ENCODE assay signal across 1 cellular context in the genomic region with DNA sequence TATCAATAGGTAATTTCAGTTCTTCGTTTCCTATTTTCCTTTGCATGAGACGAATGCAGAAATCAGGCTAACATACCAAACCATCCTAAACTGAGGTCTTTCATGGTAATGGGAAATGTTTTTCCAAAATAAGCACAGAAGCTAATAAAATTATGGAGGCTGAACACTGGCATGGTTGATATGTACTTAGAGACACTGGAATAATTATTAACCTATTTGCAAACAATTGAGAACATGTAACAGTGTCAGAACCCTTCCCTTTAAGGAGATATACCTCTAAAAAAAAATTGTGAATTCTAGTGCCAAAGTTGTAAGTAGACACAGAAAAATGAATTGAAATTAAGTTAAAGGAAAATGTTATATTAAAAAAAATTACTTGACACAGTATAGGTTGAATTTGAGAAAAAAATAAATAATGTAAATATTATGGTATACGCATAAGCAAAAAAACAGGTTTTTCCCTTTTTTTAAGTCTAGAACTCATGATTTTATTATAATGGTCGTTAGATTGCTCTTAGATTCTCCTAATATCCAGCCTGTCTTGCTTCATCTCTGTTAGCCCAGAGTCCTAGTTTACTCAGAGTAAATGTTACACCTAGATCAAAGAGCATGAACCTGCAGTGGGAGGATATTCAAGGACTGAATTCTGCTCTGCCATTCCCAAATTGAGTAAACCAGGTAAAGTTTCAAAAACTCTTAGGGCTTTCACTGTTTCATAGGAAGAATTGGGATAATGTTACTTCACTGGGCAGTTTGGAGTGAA.
TF ChIP-seq lines count a peak whose summit lies in the region.

No MANE protein-coding gene starts in this region.

TF ChIP-seq in HepG2, 621 proteins besides CTCF, POLR2A, EP300 and RAD21 (continued from another document and continues in another):
- TF ChIP-seq, protein P1, sequence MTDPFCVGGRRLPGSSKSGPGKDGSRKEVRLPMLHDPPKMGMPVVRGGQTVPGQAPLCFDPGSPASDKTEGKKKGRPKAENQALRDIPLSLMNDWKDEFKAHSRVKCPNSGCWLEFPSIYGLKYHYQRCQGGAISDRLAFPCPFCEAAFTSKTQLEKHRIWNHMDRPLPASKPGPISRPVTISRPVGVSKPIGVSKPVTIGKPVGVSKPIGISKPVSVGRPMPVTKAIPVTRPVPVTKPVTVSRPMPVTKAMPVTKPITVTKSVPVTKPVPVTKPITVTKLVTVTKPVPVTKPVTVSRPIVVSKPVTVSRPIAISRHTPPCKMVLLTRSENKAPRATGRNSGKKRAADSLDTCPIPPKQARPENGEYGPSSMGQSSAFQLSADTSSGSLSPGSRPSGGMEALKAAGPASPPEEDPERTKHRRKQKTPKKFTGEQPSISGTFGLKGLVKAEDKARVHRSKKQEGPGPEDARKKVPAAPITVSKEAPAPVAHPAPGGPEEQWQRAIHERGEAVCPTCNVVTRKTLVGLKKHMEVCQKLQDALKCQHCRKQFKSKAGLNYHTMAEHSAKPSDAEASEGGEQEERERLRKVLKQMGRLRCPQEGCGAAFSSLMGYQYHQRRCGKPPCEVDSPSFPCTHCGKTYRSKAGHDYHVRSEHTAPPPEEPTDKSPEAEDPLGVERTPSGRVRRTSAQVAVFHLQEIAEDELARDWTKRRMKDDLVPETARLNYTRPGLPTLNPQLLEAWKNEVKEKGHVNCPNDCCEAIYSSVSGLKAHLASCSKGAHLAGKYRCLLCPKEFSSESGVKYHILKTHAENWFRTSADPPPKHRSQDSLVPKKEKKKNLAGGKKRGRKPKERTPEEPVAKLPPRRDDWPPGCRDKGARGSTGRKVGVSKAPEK (CRISPR knock-in tag; IDR thresholded peaks at IDR 0.05; ENCODE audit: borderline replicate concordance): no peak
- TF ChIP-seq, protein P2, sequence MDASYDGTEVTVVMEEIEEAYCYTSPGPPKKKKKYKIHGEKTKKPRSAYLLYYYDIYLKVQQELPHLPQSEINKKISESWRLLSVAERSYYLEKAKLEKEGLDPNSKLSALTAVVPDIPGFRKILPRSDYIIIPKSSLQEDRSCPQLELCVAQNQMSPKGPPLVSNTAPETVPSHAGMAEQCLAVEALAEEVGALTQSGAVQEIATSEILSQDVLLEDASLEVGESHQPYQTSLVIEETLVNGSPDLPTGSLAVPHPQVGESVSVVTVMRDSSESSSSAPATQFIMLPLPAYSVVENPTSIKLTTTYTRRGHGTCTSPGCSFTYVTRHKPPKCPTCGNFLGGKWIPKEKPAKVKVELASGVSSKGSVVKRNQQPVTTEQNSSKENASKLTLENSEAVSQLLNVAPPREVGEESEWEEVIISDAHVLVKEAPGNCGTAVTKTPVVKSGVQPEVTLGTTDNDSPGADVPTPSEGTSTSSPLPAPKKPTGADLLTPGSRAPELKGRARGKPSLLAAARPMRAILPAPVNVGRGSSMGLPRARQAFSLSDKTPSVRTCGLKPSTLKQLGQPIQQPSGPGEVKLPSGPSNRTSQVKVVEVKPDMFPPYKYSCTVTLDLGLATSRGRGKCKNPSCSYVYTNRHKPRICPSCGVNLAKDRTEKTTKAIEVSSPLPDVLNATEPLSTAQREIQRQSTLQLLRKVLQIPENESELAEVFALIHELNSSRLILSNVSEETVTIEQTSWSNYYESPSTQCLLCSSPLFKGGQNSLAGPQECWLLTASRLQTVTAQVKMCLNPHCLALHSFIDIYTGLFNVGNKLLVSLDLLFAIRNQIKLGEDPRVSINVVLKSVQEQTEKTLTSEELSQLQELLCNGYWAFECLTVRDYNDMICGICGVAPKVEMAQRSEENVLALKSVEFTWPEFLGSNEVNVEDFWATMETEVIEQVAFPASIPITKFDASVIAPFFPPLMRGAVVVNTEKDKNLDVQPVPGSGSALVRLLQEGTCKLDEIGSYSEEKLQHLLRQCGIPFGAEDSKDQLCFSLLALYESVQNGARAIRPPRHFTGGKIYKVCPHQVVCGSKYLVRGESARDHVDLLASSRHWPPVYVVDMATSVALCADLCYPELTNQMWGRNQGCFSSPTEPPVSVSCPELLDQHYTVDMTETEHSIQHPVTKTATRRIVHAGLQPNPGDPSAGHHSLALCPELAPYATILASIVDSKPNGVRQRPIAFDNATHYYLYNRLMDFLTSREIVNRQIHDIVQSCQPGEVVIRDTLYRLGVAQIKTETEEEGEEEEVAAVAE (CRISPR knock-in tag; IDR thresholded peaks at IDR 0.05; ENCODE audit: borderline replicate concordance): peak; percentile 85; the same call in 1 of the 2 replicates
- TF ChIP-seq ZNF619 (CRISPR knock-in tag; IDR thresholded peaks at IDR 0.05) (no peak), ZSCAN21 (CRISPR knock-in tag; IDR thresholded peaks at IDR 0.05; ENCODE audit: borderline replicate concordance) (0 out of 2 replicates have a peak, but pooled peaks have one; percentile 37), ZNF33B (CRISPR knock-in tag; IDR thresholded peaks at IDR 0.05) (no peak), MBD4 (IDR thresholded peaks at IDR 0.05; ENCODE audit: borderline replicate concordance, low read length) (peak; percentile 92; the same call in 1 of the 2 replicates), ZFY (CRISPR knock-in tag; IDR thresholded peaks at IDR 0.05) (no peak), NR2C2 (CRISPR knock-in tag; IDR thresholded peaks at IDR 0.05; ENCODE audit: borderline replicate concordance) (peak; percentile 73; the same call in 1 of the 2 replicates), DMAP1 (CRISPR knock-in tag; IDR thresholded peaks at IDR 0.05) (no peak; the same call in 1 of the 2 replicates), ZNF431 (CRISPR knock-in tag; IDR thresholded peaks at IDR 0.05; ENCODE audit: borderline replicate concordance, low read depth) (no peak; the same call in 1 of the 2 replicates), ZNF33A (CRISPR knock-in tag; IDR thresholded peaks at IDR 0.05; ENCODE audit: borderline replicate concordance) (no peak; the same call in 1 of the 2 replicates), HNRNPUL1 (IDR thresholded peaks at IDR 0.05; ENCODE audit: low read depth, low read length) (no peak; the same call in none of the 2 replicates), ZNF124 (CRISPR knock-in tag; IDR thresholded peaks at IDR 0.05) (peak; percentile 32; the same call in 1 of the 2 replicates), ZMAT3 (CRISPR knock-in tag; conservative IDR thresholded peaks at IDR 0.05) (peak; percentile 39; the same call in 1 of the 2 replicates), RBM39 (IDR thresholded peaks at IDR 0.05; ENCODE audit: low read depth, low read length, poor library complexity, severe bottlenecking) (no peak), MIXL1 (CRISPR knock-in tag; IDR thresholded peaks at IDR 0.05) (peak; percentile 93; the same call in 1 of the 2 replicates), TBX2 (CRISPR knock-in tag; IDR thresholded peaks at IDR 0.05; ENCODE audit: borderline replicate concordance) (peak; percentile 92), MAZ (IDR thresholded peaks at IDR 0.05; ENCODE audit: borderline replicate concordance, low read depth, low read length) (no peak), MAZ (CRISPR knock-in tag; IDR thresholded peaks at IDR 0.05; ENCODE audit: low read depth) (no peak), CEBPB (IDR thresholded peaks at IDR 0.05; ENCODE audit: borderline replicate concordance, low read depth, low read length) (peak; percentile 97), HNF4A (CRISPR knock-in tag; IDR thresholded peaks at IDR 0.05) (peak; percentile 99), ZZZ3 (CRISPR knock-in tag; IDR thresholded peaks at IDR 0.05; ENCODE audit: borderline replicate concordance) (no peak), ZNF720 (CRISPR knock-in tag; IDR thresholded peaks at IDR 0.05) (no peak), CBX2 (IDR thresholded peaks at IDR 0.05; ENCODE audit: low read depth, low read length) (no peak), CBX2 (CRISPR knock-in tag; IDR thresholded peaks at IDR 0.05; ENCODE audit: low read depth) (no peak), SIX4 (CRISPR knock-in tag; IDR thresholded peaks at IDR 0.05) (peak; percentile 88), SP4 (CRISPR knock-in tag; IDR thresholded peaks at IDR 0.05) (no peak), NFE2L2 (IDR thresholded peaks at IDR 0.05; ENCODE audit: low read length) (no peak), ZFX (CRISPR knock-in tag; IDR thresholded peaks at IDR 0.05; ENCODE audit: low read depth) (no peak; the same call in 1 of the 2 replicates), KAT7 (CRISPR knock-in tag; IDR thresholded peaks at IDR 0.05; ENCODE audit: borderline replicate concordance) (0 out of 2 replicates have a peak, but pooled peaks have one; percentile 34), ZNF772 (CRISPR knock-in tag; IDR thresholded peaks at IDR 0.05) (no peak)
- TF ChIP-seq, protein P3, sequence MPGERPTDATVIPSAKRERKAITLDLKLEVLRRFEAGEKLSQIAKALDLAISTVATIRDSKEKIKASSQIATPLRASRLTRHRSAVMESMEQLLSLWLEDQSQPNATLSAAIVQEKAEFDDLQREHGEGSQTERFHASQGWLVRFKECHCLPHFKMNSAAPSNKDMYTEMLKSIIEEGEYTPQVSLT (CRISPR knock-in tag; IDR thresholded peaks at IDR 0.05; ENCODE audit: borderline replicate concordance, low read depth): no peak
- TF ChIP-seq, protein P4, sequence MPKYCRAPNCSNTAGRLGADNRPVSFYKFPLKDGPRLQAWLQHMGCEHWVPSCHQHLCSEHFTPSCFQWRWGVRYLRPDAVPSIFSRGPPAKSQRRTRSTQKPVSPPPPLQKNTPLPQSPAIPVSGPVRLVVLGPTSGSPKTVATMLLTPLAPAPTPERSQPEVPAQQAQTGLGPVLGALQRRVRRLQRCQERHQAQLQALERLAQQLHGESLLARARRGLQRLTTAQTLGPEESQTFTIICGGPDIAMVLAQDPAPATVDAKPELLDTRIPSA (CRISPR knock-in tag; IDR thresholded peaks at IDR 0.05; ENCODE audit: borderline replicate concordance): no peak
- TF ChIP-seq, protein P5, sequence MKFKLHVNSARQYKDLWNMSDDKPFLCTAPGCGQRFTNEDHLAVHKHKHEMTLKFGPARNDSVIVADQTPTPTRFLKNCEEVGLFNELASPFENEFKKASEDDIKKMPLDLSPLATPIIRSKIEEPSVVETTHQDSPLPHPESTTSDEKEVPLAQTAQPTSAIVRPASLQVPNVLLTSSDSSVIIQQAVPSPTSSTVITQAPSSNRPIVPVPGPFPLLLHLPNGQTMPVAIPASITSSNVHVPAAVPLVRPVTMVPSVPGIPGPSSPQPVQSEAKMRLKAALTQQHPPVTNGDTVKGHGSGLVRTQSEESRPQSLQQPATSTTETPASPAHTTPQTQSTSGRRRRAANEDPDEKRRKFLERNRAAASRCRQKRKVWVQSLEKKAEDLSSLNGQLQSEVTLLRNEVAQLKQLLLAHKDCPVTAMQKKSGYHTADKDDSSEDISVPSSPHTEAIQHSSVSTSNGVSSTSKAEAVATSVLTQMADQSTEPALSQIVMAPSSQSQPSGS (CRISPR knock-in tag; IDR thresholded peaks at IDR 0.05): peak; percentile 80
- TF ChIP-seq, protein P6, sequence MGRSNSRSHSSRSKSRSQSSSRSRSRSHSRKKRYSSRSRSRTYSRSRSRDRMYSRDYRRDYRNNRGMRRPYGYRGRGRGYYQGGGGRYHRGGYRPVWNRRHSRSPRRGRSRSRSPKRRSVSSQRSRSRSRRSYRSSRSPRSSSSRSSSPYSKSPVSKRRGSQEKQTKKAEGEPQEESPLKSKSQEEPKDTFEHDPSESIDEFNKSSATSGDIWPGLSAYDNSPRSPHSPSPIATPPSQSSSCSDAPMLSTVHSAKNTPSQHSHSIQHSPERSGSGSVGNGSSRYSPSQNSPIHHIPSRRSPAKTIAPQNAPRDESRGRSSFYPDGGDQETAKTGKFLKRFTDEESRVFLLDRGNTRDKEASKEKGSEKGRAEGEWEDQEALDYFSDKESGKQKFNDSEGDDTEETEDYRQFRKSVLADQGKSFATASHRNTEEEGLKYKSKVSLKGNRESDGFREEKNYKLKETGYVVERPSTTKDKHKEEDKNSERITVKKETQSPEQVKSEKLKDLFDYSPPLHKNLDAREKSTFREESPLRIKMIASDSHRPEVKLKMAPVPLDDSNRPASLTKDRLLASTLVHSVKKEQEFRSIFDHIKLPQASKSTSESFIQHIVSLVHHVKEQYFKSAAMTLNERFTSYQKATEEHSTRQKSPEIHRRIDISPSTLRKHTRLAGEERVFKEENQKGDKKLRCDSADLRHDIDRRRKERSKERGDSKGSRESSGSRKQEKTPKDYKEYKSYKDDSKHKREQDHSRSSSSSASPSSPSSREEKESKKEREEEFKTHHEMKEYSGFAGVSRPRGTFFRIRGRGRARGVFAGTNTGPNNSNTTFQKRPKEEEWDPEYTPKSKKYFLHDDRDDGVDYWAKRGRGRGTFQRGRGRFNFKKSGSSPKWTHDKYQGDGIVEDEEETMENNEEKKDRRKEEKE (IDR thresholded peaks at IDR 0.05): no peak
- TF ChIP-seq, protein P7, sequence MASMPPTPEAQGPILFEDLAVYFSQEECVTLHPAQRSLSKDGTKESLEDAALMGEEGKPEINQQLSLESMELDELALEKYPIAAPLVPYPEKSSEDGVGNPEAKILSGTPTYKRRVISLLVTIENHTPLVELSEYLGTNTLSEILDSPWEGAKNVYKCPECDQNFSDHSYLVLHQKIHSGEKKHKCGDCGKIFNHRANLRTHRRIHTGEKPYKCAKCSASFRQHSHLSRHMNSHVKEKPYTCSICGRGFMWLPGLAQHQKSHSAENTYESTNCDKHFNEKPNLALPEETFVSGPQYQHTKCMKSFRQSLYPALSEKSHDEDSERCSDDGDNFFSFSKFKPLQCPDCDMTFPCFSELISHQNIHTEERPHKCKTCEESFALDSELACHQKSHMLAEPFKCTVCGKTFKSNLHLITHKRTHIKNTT (CRISPR knock-in tag; IDR thresholded peaks at IDR 0.05): no peak
- TF ChIP-seq, protein P8, sequence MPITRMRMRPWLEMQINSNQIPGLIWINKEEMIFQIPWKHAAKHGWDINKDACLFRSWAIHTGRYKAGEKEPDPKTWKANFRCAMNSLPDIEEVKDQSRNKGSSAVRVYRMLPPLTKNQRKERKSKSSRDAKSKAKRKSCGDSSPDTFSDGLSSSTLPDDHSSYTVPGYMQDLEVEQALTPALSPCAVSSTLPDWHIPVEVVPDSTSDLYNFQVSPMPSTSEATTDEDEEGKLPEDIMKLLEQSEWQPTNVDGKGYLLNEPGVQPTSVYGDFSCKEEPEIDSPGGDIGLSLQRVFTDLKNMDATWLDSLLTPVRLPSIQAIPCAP (CRISPR knock-in tag; IDR thresholded peaks at IDR 0.05; ENCODE audit: low read depth): no peak
